Comparison of ENCODE assay signal across 37 cellular contexts in the genomic region with DNA sequence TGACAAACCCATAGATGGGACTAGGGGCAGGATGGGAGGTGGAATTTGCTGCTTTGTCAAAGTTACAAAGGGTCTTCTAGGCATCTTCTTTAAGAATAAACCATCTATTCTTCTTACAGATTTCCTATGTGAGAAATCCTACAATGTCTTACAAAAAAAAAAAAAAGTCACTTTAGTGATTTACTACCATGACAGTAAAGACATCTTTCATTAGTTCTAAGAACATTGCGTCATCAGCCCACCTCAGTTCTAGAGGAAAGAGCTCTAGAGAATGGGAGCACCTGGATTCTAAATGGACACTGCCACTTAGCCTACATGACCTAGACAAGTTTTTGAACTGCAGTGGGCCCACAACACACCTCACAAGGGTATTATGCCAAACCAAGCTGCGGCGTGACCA.
DNase-seq lines count a peak whose midpoint lies in the region; ATAC-seq, FAIRE-seq and TF ChIP-seq lines count a peak whose summit lies in the region.
"Had no signal": no experiment of that assay in that cellular context is flagged by ENCODE, and none has a peak within 500 bp of the region (broad histone marks: within the 10 kb centered on the region; RNA-seq: fewer than 3 reads in every experiment).

No MANE protein-coding gene starts in this region.

- TF ChIP-seq POLR2A in HepG2 (IDR thresholded peaks at IDR 0.05; ENCODE audit: insufficient read depth in 1 of 2, low read depth in 2 of 2, low read length in 2 of 2) (no peak), right lobe of liver (IDR thresholded peaks at IDR 0.05) (no peak), IMR-90 (IDR thresholded peaks at IDR 0.05; ENCODE audit: low read depth, low read length) (no peak), K562 (conservative IDR thresholded peaks at IDR 0.05) (no peak), H1 (IDR thresholded peaks at IDR 0.05; ENCODE audit: control extremely low read depth in 1 of 2, low read depth in 2 of 2, low read length in 2 of 2) (no peak)

- H3K56ac ChIP-seq in IMR-90 (ENCODE audit: extremely low read depth, insufficient read depth, low read length) = no peak overlapping the region
- H3K56ac ChIP-seq in H1 (replicated peaks; ENCODE audit: insufficient read length, low read depth, low read length) = no peak overlapping the region

- no peak overlapping the region for H2AK9ac ChIP-seq in IMR-90 (replicated peaks; ENCODE audit: low read depth, low read length, poor library complexity)

- H4K20me1 ChIP-seq in HepG2 (ENCODE audit: insufficient read depth, low read length) (no peaks in the 10 kb centered on the region), IMR-90 (ENCODE audit: insufficient read depth, low read length) (no peaks in the 10 kb centered on the region), K562 (replicated peaks; ENCODE audit: control insufficient read depth, insufficient read depth, low read length) (no peaks in the 10 kb centered on the region), H1 (replicated peaks in 1 of 2; ENCODE audit: control insufficient read depth in 1 of 2, insufficient read depth in 2 of 2, low read length in 2 of 2) (no peaks in the 10 kb centered on the region)
- H4K20me1 ChIP-seq: BLaER1; BLaER1 treated with 17β-estradiol and CSF1 and Interleukin-3, amounts not matched to agents 10 nM and 100 nM had no signal

- H3K27me3 ChIP-seq in HepG2 (ENCODE audit: control insufficient read depth in 1 of 2, insufficient read depth in 2 of 2, low read length in 2 of 2) (no peaks in the 10 kb centered on the region), right lobe of liver (no peaks in the 10 kb centered on the region), IMR-90 (ENCODE audit: control insufficient read depth, insufficient read depth, low read length) (peaks cover 1% of the 10 kb centered on the region; the same call in 1 of the 2 replicates), K562 (ENCODE audit: control insufficient read depth in 2 of 2, insufficient read depth in 2 of 2, low read length in 2 of 2) (no peaks in the 10 kb centered on the region; a peak in 1 of 5 replicates), H1 (replicated peaks in 1 of 4; ENCODE audit: control insufficient read depth in 3 of 4, extremely low read depth in 1 of 4, insufficient read depth in 3 of 4, low read length in 3 of 4) (no peaks in the 10 kb centered on the region; a peak in 1 of 7 replicates), upper lobe of right lung (no peaks in the 10 kb centered on the region)
- H3K27me3 ChIP-seq: BE2C; BLaER1; BLaER1 treated with 17β-estradiol and CSF1 and Interleukin-3, amounts not matched to agents 10 nM and 100 nM had no signal

- H3K18ac ChIP-seq in IMR-90 (ENCODE audit: low read depth, low read length) (no peak overlapping the region), H1 (ENCODE audit: extremely low read depth, low read length) (no peak overlapping the region)

- H3K27me3 Mint-ChIP-seq in activated T-helper 1 cell treated with anti-CD3 and anti-CD28 coated beads, Interleukin-12 subunit alpha, Interleukin-12 subunit beta, Interleukin-2, Interleukin-4 antibody, amounts not matched to agents 30 ng/mL and 10 ng/mL and 1 ng/mL, durations not matched to agents 14 hours and 24 hours and 36 hours (ENCODE audit: insufficient read depth) = peaks cover 27% of the 10 kb centered on the region

- H3K23me2 ChIP-seq in H1 (ENCODE audit: low read depth, low read length) = no peaks in the 10 kb centered on the region

- H3K4me3 Mint-ChIP-seq in activated T-helper 1 cell treated with anti-CD3 and anti-CD28 coated beads, Interleukin-12 subunit alpha, Interleukin-12 subunit beta, Interleukin-2, Interleukin-4 antibody, amounts not matched to agents 30 ng/mL and 10 ng/mL and 1 ng/mL, durations not matched to agents 14 hours and 24 hours and 36 hours = no peak overlapping the region
- H3K4me3 Mint-ChIP-seq: B cell; CD14-positive monocyte; CD4-positive, alpha-beta memory T cell; CD4-positive, alpha-beta T cell; CD4-positive, CD25-positive, alpha-beta regulatory T cell; CD8-positive, alpha-beta memory T cell; CD8-positive, alpha-beta T cell had no signal

- in situ Hi-C loops in HepG2 (cut with HindIII; ENCODE audit: extremely low pct_ligation_motif_present, low pct_unique_long_range_greater_than_20kb) (no loop called here), IMR-90 (cut with MboI; ENCODE audit: low sequenced_read_pairs) (no loop called here), K562 (cut with MboI) (no loop called here)

- DNase-seq in HepG2 (ENCODE audit: low spot score) = no peak
- DNase-seq in right lobe of liver = no peak
- DNase-seq in IMR-90 = no peak
- DNase-seq in K562 (ENCODE audit: extremely low read depth in 1 of 4, low spot score in 3 of 4) = no peak
- DNase-seq in H1 (ENCODE audit: low read depth in 1 of 2, low spot score in 2 of 2) = no peak
- no peak for DNase-seq in NCI-H1105 (lab: John Stamatoyannopoulos, UW)
- DNase-seq in activated T-helper 1 cell treated with anti-CD3 and anti-CD28 coated beads, Interleukin-12 subunit alpha, Interleukin-12 subunit beta, Interleukin-2, Interleukin-4 antibody, amounts not matched to agents 30 ng/mL and 10 ng/mL and 1 ng/mL, durations not matched to agents 14 hours and 24 hours and 36 hours (ENCODE audit: low spot score) = no peak
- no peak for DNase-seq in upper lobe of right lung
- DNase-seq: 8988T; ACHN; AML-193; BE2C; C1 segment of cervical spinal cord; Caco-2; Calu3; CD4-positive, alpha-beta memory T cell; CD4-positive, alpha-beta T cell; CD4-positive, CD25-positive, alpha-beta regulatory T cell; CD8-positive, alpha-beta memory T cell; CD8-positive, alpha-beta T cell; COR-L47; DMS 273 treated with DMSO at 0.1 percent for 48 hours; DMS153; DMS53; DMS79; DMS79 treated with DMSO at 0.1 percent for 48 hours; DND-41; EL had no signal

- TF ChIP-seq EP300 in HepG2 (IDR thresholded peaks at IDR 0.05; ENCODE audit: low read depth in 2 of 2, low read length in 2 of 2) = no peak
- no peak for TF ChIP-seq EP300 in HepG2 (CRISPR knock-in tag; IDR thresholded peaks at IDR 0.05; ENCODE audit: borderline replicate concordance)
- no peak for TF ChIP-seq EP300 in K562 (IDR thresholded peaks at IDR 0.05; ENCODE audit: low read length)
- no peak for TF ChIP-seq EP300 in H1 (IDR thresholded peaks at IDR 0.05; ENCODE audit: borderline replicate concordance in 1 of 2, low read depth in 2 of 2, low read length in 2 of 2)

- H3K9me1 ChIP-seq in IMR-90 (ENCODE audit: insufficient read depth, low read length) (no peaks in the 10 kb centered on the region), K562 (ENCODE audit: control insufficient read depth, insufficient read depth, low read length) (no peaks in the 10 kb centered on the region)

- no peaks in the 10 kb centered on the region for H3K79me1 ChIP-seq in IMR-90 (ENCODE audit: low read depth in 1 of 2, low read length in 2 of 2)
- no peaks in the 10 kb centered on the region for H3K79me1 ChIP-seq in H1 (ENCODE audit: low read depth, low read length)

- H3K27ac ChIP-seq in HepG2 (ENCODE audit: extremely low read length, insufficient read depth, low read length) (no peak overlapping the region), right lobe of liver (no peak overlapping the region), IMR-90 (ENCODE audit: insufficient read depth, low read length) (no peak overlapping the region), K562 (ENCODE audit: extremely low read depth, low read depth, low read length) (no peak overlapping the region), H1 (ENCODE audit: low read depth, low read length) (no peak overlapping the region), upper lobe of right lung (no peak overlapping the region)
- H3K27ac ChIP-seq: 22Rv1; A549; BLaER1; BLaER1 treated with 17β-estradiol and CSF1 and Interleukin-3, amounts not matched to agents 10 nM and 100 nM; C4-2B had no signal

- H2AFZ ChIP-seq in HepG2 (ENCODE audit: low read length) (no peak overlapping the region), IMR-90 (replicated peaks; ENCODE audit: low read length, poor library complexity) (no peak overlapping the region), K562 (ENCODE audit: low read depth, low read length) (no peak overlapping the region), H1 (ENCODE audit: low read length) (no peak overlapping the region)

- FAIRE-seq in HepG2 (lab: Jason Lieb, UNC) (no peak), K562 (lab: Jason Lieb, UNC) (no peak), H1 (lab: Jason Lieb, UNC) (no peak)
- FAIRE-seq: A204.1, A549, D721Med had no signal

- H3K9ac ChIP-seq in HepG2 (ENCODE audit: insufficient read depth, low read depth, low read length) (no peak overlapping the region), IMR-90 (ENCODE audit: low read depth, low read length) (no peak overlapping the region), K562 (ENCODE audit: insufficient read depth in 1 of 2, low read depth in 2 of 2, low read length in 2 of 2) (no peak overlapping the region), H1 (replicated peaks in 1 of 4; ENCODE audit: extremely low read depth in 1 of 4, low read depth in 3 of 4, low read length in 3 of 4) (no peak overlapping the region)
- H3K9ac ChIP-seq: BLaER1; BLaER1 treated with 17β-estradiol and CSF1 and Interleukin-3, amounts not matched to agents 10 nM and 100 nM had no signal

- dilution Hi-C loops in IMR-90 (cut with HindIII; ENCODE audit: low sequenced_read_pairs, unreplicated experiment) = no loop called here

- H2BK20ac ChIP-seq in IMR-90 (ENCODE audit: low read depth, low read length) (no peak overlapping the region), H1 (ENCODE audit: low read length) (no peak overlapping the region)

- no peaks in the 10 kb centered on the region for H3K4me1 Mint-ChIP-seq in activated T-helper 1 cell treated with anti-CD3 and anti-CD28 coated beads, Interleukin-12 subunit alpha, Interleukin-12 subunit beta, Interleukin-2, Interleukin-4 antibody, amounts not matched to agents 30 ng/mL and 10 ng/mL and 1 ng/mL, durations not matched to agents 14 hours and 24 hours and 36 hours (ENCODE audit: low read depth)
- H3K4me1 Mint-ChIP-seq: B cell; CD14-positive monocyte; CD4-positive, alpha-beta memory T cell; CD4-positive, CD25-positive, alpha-beta regulatory T cell; CD8-positive, alpha-beta memory T cell had no signal

- H2BK12ac ChIP-seq in H1 (ENCODE audit: low read depth, low read length) = no peak overlapping the region

- POLR2A ChIA-PET in HepG2 (lab: Yijun Ruan, JAX) = no interaction called here
- POLR2A ChIA-PET in IMR-90 (lab: Charles Lee; ENCODE audit: unreplicated experiment) = no interaction called here
- POLR2A ChIA-PET in K562 (lab: Yijun Ruan, JAX) = interaction anchor here (0.6 kb wide), 1 partner anchor 125 kb away, joined by 3 read pairs; no protein-coding TSS in a partner anchor
- POLR2A ChIA-PET in H1 (lab: Charles Lee; ENCODE audit: partially characterized antibody) = no interaction called here

- no peak overlapping the region for H2BK5ac ChIP-seq in IMR-90 (ENCODE audit: low read depth, low read length, poor library complexity, severe bottlenecking)
- H2BK5ac ChIP-seq in H1 (ENCODE audit: low read depth, low read length) = no peak overlapping the region

- WGBS in HepG2 (ENCODE audit: low lambda C conversion rate) = 99% methylated on average over 3 of the region's 3 CpGs
- 100% methylated on average over 1 of the region's 3 CpGs for WGBS in right lobe of liver (ENCODE audit: insufficient coverage, low coverage, low lambda C conversion rate, missing lambda C conversion rate)
- no CpG with 5 or more reads among the region's 3 CpGs for WGBS in IMR-90 (ENCODE audit: extremely low coverage in 2 of 2, insufficient read length in 1 of 2), 2 experiments
- WGBS in K562 (ENCODE audit: insufficient coverage, low coverage, missing lambda C conversion rate) = 0% methylated on average over 3 of the region's 3 CpGs
- 93% methylated on average over 3 of the region's 3 CpGs; no CpG with 5 or more reads in 1 of the 2 experiments for WGBS in H1 (ENCODE audit: extremely low coverage in 1 of 2, insufficient coverage in 1 of 2, insufficient read length in 1 of 2, insufficient replicate concordance in 2 of 2, low coverage in 1 of 2, low lambda C conversion rate in 2 of 2, missing lambda C conversion rate in 1 of 2), 2 experiments

- no peak overlapping the region for H3K23ac ChIP-seq in IMR-90 (ENCODE audit: low read depth, low read length)
- H3K23ac ChIP-seq in H1 (ENCODE audit: insufficient read length) = no peak overlapping the region

- H3K36me3 Mint-ChIP-seq in activated T-helper 1 cell treated with anti-CD3 and anti-CD28 coated beads, Interleukin-12 subunit alpha, Interleukin-12 subunit beta, Interleukin-2, Interleukin-4 antibody, amounts not matched to agents 30 ng/mL and 10 ng/mL and 1 ng/mL, durations not matched to agents 14 hours and 24 hours and 36 hours (ENCODE audit: low read depth) = no peaks in the 10 kb centered on the region
- H3K36me3 Mint-ChIP-seq: CD14-positive monocyte; CD4-positive, alpha-beta memory T cell; CD4-positive, CD25-positive, alpha-beta regulatory T cell; CD8-positive, alpha-beta memory T cell; CD8-positive, alpha-beta T cell had no signal

- no peak overlapping the region for H3K27ac Mint-ChIP-seq in activated T-helper 1 cell treated with anti-CD3 and anti-CD28 coated beads, Interleukin-12 subunit alpha, Interleukin-12 subunit beta, Interleukin-2, Interleukin-4 antibody, amounts not matched to agents 30 ng/mL and 10 ng/mL and 1 ng/mL, durations not matched to agents 14 hours and 24 hours and 36 hours
- H3K27ac Mint-ChIP-seq: B cell; CD4-positive, alpha-beta memory T cell; CD4-positive, alpha-beta T cell; CD4-positive, CD25-positive, alpha-beta regulatory T cell; CD8-positive, alpha-beta T cell had no signal

- peaks cover 5% of the 10 kb centered on the region; the same call in 1 of the 2 replicates for H3K9me3 ChIP-seq in HepG2 (ENCODE audit: low read length)
- no peaks in the 10 kb centered on the region for H3K9me3 ChIP-seq in right lobe of liver
- H3K9me3 ChIP-seq in IMR-90 (ENCODE audit: control insufficient read depth, insufficient read depth, low read length) = no peaks in the 10 kb centered on the region
- no peaks in the 10 kb centered on the region for H3K9me3 ChIP-seq in K562 (replicated peaks; ENCODE audit: control insufficient read depth, insufficient read depth, low read depth, low read length)
- H3K9me3 ChIP-seq in H1 (ENCODE audit: insufficient read depth in 2 of 2, low read depth in 1 of 2, low read length in 1 of 2) = no peaks in the 10 kb centered on the region
- no peaks in the 10 kb centered on the region for H3K9me3 ChIP-seq in upper lobe of right lung
- H3K9me3 ChIP-seq: A549; BE2C; BLaER1; BLaER1 treated with 17β-estradiol and CSF1 and Interleukin-3, amounts not matched to agents 10 nM and 100 nM; Caco-2 had no signal

- H4K5ac ChIP-seq in IMR-90 (ENCODE audit: low read depth, low read length) (no peak overlapping the region), H1 (ENCODE audit: insufficient read length, low read depth, low read length) (no peak overlapping the region)

- H4K8ac ChIP-seq in IMR-90 (ENCODE audit: low read depth in 2 of 2, low read length in 2 of 2) (no peak overlapping the region), H1 (ENCODE audit: extremely low read depth, insufficient read depth, low read length) (no peak overlapping the region)

- no peak for ATAC-seq in HepG2
- no peak for ATAC-seq in right lobe of liver
- no peak for ATAC-seq in IMR-90 (ENCODE audit: low read depth)
- ATAC-seq in K562 = no peak
- ATAC-seq in upper lobe of right lung = no peak
- ATAC-seq: A549; CD8-positive, alpha-beta T cell had no signal

- no peaks in the 10 kb centered on the region for H3K9me3 Mint-ChIP-seq in activated T-helper 1 cell treated with anti-CD3 and anti-CD28 coated beads, Interleukin-12 subunit alpha, Interleukin-12 subunit beta, Interleukin-2, Interleukin-4 antibody, amounts not matched to agents 30 ng/mL and 10 ng/mL and 1 ng/mL, durations not matched to agents 14 hours and 24 hours and 36 hours
- H3K9me3 Mint-ChIP-seq: CD4-positive, alpha-beta T cell had no signal

- H3K79me2 ChIP-seq in HepG2 (ENCODE audit: insufficient read depth, low read length) = no peaks in the 10 kb centered on the region
- no peaks in the 10 kb centered on the region for H3K79me2 ChIP-seq in K562 (ENCODE audit: control insufficient read depth, insufficient read depth, low read length)
- H3K79me2 ChIP-seq in H1 (ENCODE audit: control insufficient read depth in 1 of 2, insufficient read depth in 2 of 2, low read length in 2 of 2) = no peaks in the 10 kb centered on the region

- no peak overlapping the region for H2BK120ac ChIP-seq in IMR-90 (ENCODE audit: low read depth, low read length)
- H2BK120ac ChIP-seq in H1 (replicated peaks; ENCODE audit: low read depth, low read length) = no peak overlapping the region

- no peak overlapping the region for H2AK5ac ChIP-seq in IMR-90 (ENCODE audit: low read depth, low read length)
- no peak overlapping the region for H2AK5ac ChIP-seq in H1 (ENCODE audit: low read depth, low read length)

- H3K36me3 ChIP-seq in HepG2 (replicated peaks in 1 of 2; ENCODE audit: control insufficient read depth in 1 of 2, insufficient read depth in 2 of 2, low read length in 2 of 2) (no peaks in the 10 kb centered on the region; a peak in 1 of 5 replicates), right lobe of liver (no peaks in the 10 kb centered on the region), IMR-90 (ENCODE audit: control insufficient read depth, insufficient read depth, low read length) (no peaks in the 10 kb centered on the region), K562 (ENCODE audit: control insufficient read depth, insufficient read depth, low read length) (no peaks in the 10 kb centered on the region), H1 (ENCODE audit: control insufficient read depth in 2 of 4, insufficient read depth in 4 of 4, low read length in 3 of 4) (no peaks in the 10 kb centered on the region), upper lobe of right lung (no peaks in the 10 kb centered on the region)
- H3K36me3 ChIP-seq: BE2C; BLaER1; BLaER1 treated with 17β-estradiol and CSF1 and Interleukin-3, amounts not matched to agents 10 nM and 100 nM had no signal

- H3K4me2 ChIP-seq in HepG2 (ENCODE audit: low read depth, low read length) = no peak overlapping the region
- no peak overlapping the region for H3K4me2 ChIP-seq in IMR-90 (ENCODE audit: low read depth, low read length)
- H3K4me2 ChIP-seq in K562 (ENCODE audit: insufficient read depth, low read length) = no peak overlapping the region
- no peak overlapping the region for H3K4me2 ChIP-seq in H1 (ENCODE audit: insufficient read depth in 1 of 2, low read depth in 2 of 2, low read length in 2 of 2)
- H3K4me2 ChIP-seq: A549; BLaER1; BLaER1 treated with 17β-estradiol and CSF1 and Interleukin-3, amounts not matched to agents 10 nM and 100 nM had no signal

- H4K91ac ChIP-seq in IMR-90 (ENCODE audit: insufficient read depth, low read depth, low read length) (no peak overlapping the region), H1 (replicated peaks; ENCODE audit: insufficient read length, low read length) (no peak overlapping the region)

- H2BK15ac ChIP-seq in IMR-90 (ENCODE audit: low read depth, low read length) (no peak overlapping the region), H1 (ENCODE audit: low read length) (no peak overlapping the region)

- CTCF ChIA-PET in HepG2 (lab: Yijun Ruan, JAX; ENCODE audit: low intra/inter-chr PET ratio, low total read pairs) = no interaction called here
- CTCF ChIA-PET in IMR-90 (lab: Yijun Ruan, JAX) = interaction anchor here (0.5 kb wide), 1 partner anchor 365 kb away, joined by 3 read pairs; no protein-coding TSS in a partner anchor
- CTCF ChIA-PET in K562 (lab: Yijun Ruan, JAX; ENCODE audit: low intra/inter-chr PET ratio) = no interaction called here
- CTCF ChIA-PET in H1 (lab: Charles Lee; ENCODE audit: partially characterized antibody) = interaction anchor here (0.6 to 1.3 kb wide), 4 partner anchors 14 to 201 kb away, joined by 3 to 4 read pairs (median 3); no protein-coding TSS in a partner anchor

- intact Hi-C loops in HepG2 (cut with micrococcal nuclease; ENCODE audit: unreplicated experiment) = no loop called here
- intact Hi-C loops in right lobe of liver (cut with DNase I) = no loop called here
- intact Hi-C loops in IMR-90 (cut with micrococcal nuclease) = no loop called here
- intact Hi-C loops in K562 (cut with micrococcal nuclease) = no loop called here
- intact Hi-C loops in activated T-helper 1 cell treated with anti-CD3 and anti-CD28 coated beads, Interleukin-12 subunit alpha, Interleukin-12 subunit beta, Interleukin-2, Interleukin-4 antibody, amounts not matched to agents 30 ng/mL and 10 ng/mL and 1 ng/mL, durations not matched to agents 14 hours and 24 hours and 36 hours (cut with micrococcal nuclease) = no loop called here
- intact Hi-C loops in upper lobe of right lung (cut with DNase I) = no loop called here

- H3K14ac ChIP-seq in IMR-90 (replicated peaks; ENCODE audit: low read depth, low read length) (no peak overlapping the region), H1 (ENCODE audit: insufficient read length) (no peak overlapping the region)

- no TSS peak for BruUV-seq in HepG2 (replicated peaks; lab: Mats Ljungman, UMichigan)
- no TSS peak for BruUV-seq in IMR-90 (replicated peaks; lab: Mats Ljungman, UMichigan)
- no TSS peak for BruUV-seq in K562 (replicated peaks; lab: Mats Ljungman, UMichigan)

- H3K4me3 ChIP-seq in HepG2 (replicated peaks in 1 of 3; ENCODE audit: insufficient read depth in 1 of 3, low read depth in 2 of 3, low read length in 3 of 3) = no peak overlapping the region
- no peak overlapping the region for H3K4me3 ChIP-seq in right lobe of liver
- H3K4me3 ChIP-seq in IMR-90 (ENCODE audit: insufficient read depth, low read depth, low read length) = no peak overlapping the region
- no peak overlapping the region for H3K4me3 ChIP-seq in K562
- no peak overlapping the region for H3K4me3 ChIP-seq in H1 (ENCODE audit: extremely low read depth in 1 of 4, insufficient read depth in 2 of 4, low read depth in 3 of 4, low read length in 4 of 4)
- H3K4me3 ChIP-seq in upper lobe of right lung = no peak overlapping the region
- H3K4me3 ChIP-seq: A549; BLaER1; BLaER1 treated with 17β-estradiol and CSF1 and Interleukin-3, amounts not matched to agents 10 nM and 100 nM had no signal

- H3K4me1 ChIP-seq in HepG2 (ENCODE audit: insufficient read depth, low read length) = no peaks in the 10 kb centered on the region
- H3K4me1 ChIP-seq in right lobe of liver = peaks cover 0 to 9% (median 2%) of the 10 kb centered on the region in 4 donors
- H3K4me1 ChIP-seq in IMR-90 (ENCODE audit: control insufficient read depth, insufficient read depth, low read length) = no peaks in the 10 kb centered on the region
- no peaks in the 10 kb centered on the region for H3K4me1 ChIP-seq in K562 (replicated peaks in 1 of 2; ENCODE audit: control insufficient read depth in 2 of 2, insufficient read depth in 2 of 2, low read length in 2 of 2)
- no peaks in the 10 kb centered on the region for H3K4me1 ChIP-seq in H1 (replicated peaks in 1 of 4; ENCODE audit: control insufficient read depth in 3 of 4, insufficient read depth in 4 of 4, low read length in 3 of 4)
- no peaks in the 10 kb centered on the region for H3K4me1 ChIP-seq in upper lobe of right lung
- H3K4me1 ChIP-seq: A549; BE2C; BLaER1; BLaER1 treated with 17β-estradiol and CSF1 and Interleukin-3, amounts not matched to agents 10 nM and 100 nM; Caco-2 had no signal

- H3K4ac ChIP-seq in IMR-90 (ENCODE audit: low read depth, low read length) (no peak overlapping the region), H1 (replicated peaks; ENCODE audit: insufficient read length, low read depth, low read length) (no peak overlapping the region)

- no peak for TF ChIP-seq CTCF in HepG2 (CRISPR knock-in tag; IDR thresholded peaks at IDR 0.05)
- no peak for TF ChIP-seq CTCF in right lobe of liver (IDR thresholded peaks at IDR 0.05)
- no peak for TF ChIP-seq CTCF in IMR-90 (conservative IDR thresholded peaks at IDR 0.05; ENCODE audit: low read depth, low read length)
- TF ChIP-seq CTCF in K562 (IDR thresholded peaks at IDR 0.05 in 2 of 3, conservative IDR thresholded peaks at IDR 0.05 in 1 of 3; ENCODE audit: insufficient read depth in 2 of 3, low read depth in 1 of 3, low read length in 3 of 3) = no peak
- TF ChIP-seq CTCF in H1 (IDR thresholded peaks at IDR 0.05; ENCODE audit: control extremely low read depth in 1 of 3, insufficient read depth in 1 of 3, low read depth in 1 of 3, low read length in 3 of 3) = no peak
- no peak for TF ChIP-seq CTCF in upper lobe of right lung (IDR thresholded peaks at IDR 0.05)

- TF ChIP-seq RAD21 in HepG2 (CRISPR knock-in tag; IDR thresholded peaks at IDR 0.05) (no peak), IMR-90 (IDR thresholded peaks at IDR 0.05; ENCODE audit: low read length) (no peak), K562 (CRISPR knock-in tag; conservative IDR thresholded peaks at IDR 0.05 in 1 of 2, IDR thresholded peaks at IDR 0.05 in 1 of 2) (no peak), H1 (IDR thresholded peaks at IDR 0.05 in 1 of 2, conservative IDR thresholded peaks at IDR 0.05 in 1 of 2; ENCODE audit: low read depth in 2 of 2, low read length in 2 of 2) (no peak)

Comparison
In these comparisons a context has a peak if more than half of its experiments do, and no peak if none do; other contexts are left out.
1. CTCF ChIA-PET loops: an anchor here in IMR-90 (0.5 kb wide) and H1 (0.6 to 1.3 kb wide); none called in HepG2 and K562.